20 cellular contexts compared by ENCODE assay signal in genomic region chr14:55645148-55645547, GRCh38.
"Had no signal": no experiment of that assay in that cellular context is flagged by ENCODE, and none has a peak within 500 bp of the region (broad histone marks: within the 10 kb centered on the region; RNA-seq: fewer than 3 reads in every experiment).

No MANE protein-coding gene starts in this region.

- DNase-seq: activated B cell treated with CpG ODN at 0.5 μM for 24 hours; activated CD4-positive, alpha-beta T cell treated with anti-CD3 and anti-CD28 coated beads for 48 hours; activated CD8-positive, alpha-beta memory T cell treated with anti-CD3 and anti-CD28 coated beads, Interleukin-2, amount 50 U/mL, for 4 hours; activated CD8-positive, alpha-beta T cell treated with anti-CD3 and anti-CD28 coated beads, Interleukin-2, amount 10 ng/mL, durations not matched to agents 7 days and 5 days; anterior cingulate cortex; brain microvascular endothelial cell; effector CD4-positive, alpha-beta T cell; foreskin fibroblast; kidney glomerular epithelial cell; left ventricle myocardium superior; mesendoderm; right cardiac atrium; stimulated activated naive CD8-positive, alpha-beta T cell treated with anti-CD3 and anti-CD28 coated beads, Interleukin-15, amount 100 ng/mL, for 72 hours; T-helper 2 cell had no signal

- H3K4me3 Mint-ChIP-seq: activated B cell treated with CpG ODN at 0.5 μM for 24 hours; activated CD8-positive, alpha-beta T cell treated with anti-CD3 and anti-CD28 coated beads, Interleukin-2, amount 10 ng/mL, durations not matched to agents 7 days and 5 days; central memory CD8-positive, alpha-beta T cell; nephron; stimulated activated naive CD8-positive, alpha-beta T cell treated with anti-CD3 and anti-CD28 coated beads, Interleukin-15, amount 100 ng/mL, for 72 hours; type B pancreatic cell had no signal

- H3K27ac ChIP-seq: brain microvascular endothelial cell, coronary artery had no signal

- H3K4me3 ChIP-seq: coronary artery, smooth muscle cell had no signal

- ATAC-seq: activated CD8-positive, alpha-beta T cell treated with anti-CD3 and anti-CD28 coated beads, Interleukin-2, amount 10 ng/mL, durations not matched to agents 7 days and 5 days; left ventricle myocardium superior; right cardiac atrium; stimulated activated naive CD8-positive, alpha-beta T cell treated with anti-CD3 and anti-CD28 coated beads, Interleukin-15, amount 100 ng/mL, for 72 hours had no signal

- H3K27me3 Mint-ChIP-seq: activated B cell treated with CpG ODN at 0.5 μM for 24 hours; central memory CD8-positive, alpha-beta T cell; progenitor cell of endocrine pancreas; stimulated activated naive CD8-positive, alpha-beta T cell treated with anti-CD3 and anti-CD28 coated beads, Interleukin-15, amount 100 ng/mL, for 72 hours; type B pancreatic cell had no signal

- H3K27ac Mint-ChIP-seq: activated CD8-positive, alpha-beta T cell treated with anti-CD3 and anti-CD28 coated beads, Interleukin-2, amount 10 ng/mL, durations not matched to agents 7 days and 5 days; nephron; type B pancreatic cell had no signal

- H3K9me3 Mint-ChIP-seq: activated B cell treated with CpG ODN at 0.5 μM for 24 hours; central memory CD8-positive, alpha-beta T cell; nephron; stimulated activated naive CD8-positive, alpha-beta T cell treated with anti-CD3 and anti-CD28 coated beads, Interleukin-15, amount 100 ng/mL, for 72 hours; type B pancreatic cell had no signal

- H3K4me2 ChIP-seq: smooth muscle cell had no signal

- H3K4me1 Mint-ChIP-seq: activated B cell treated with CpG ODN at 0.5 μM for 24 hours, nephron had no signal

- H3K27me3 ChIP-seq: brain microvascular endothelial cell had no signal
